In genomic region chr6:13709698-13710551, GRCh38 we compare ENCODE assay signal across 8 cellular contexts. TPM values are rescaled to one million over a fixed set of nuclear protein-coding genes. Genes with fewer than 3 reads are reported as not detected.
A peak's percentile ranks its signal among the peaks of the same experiment; 100 is the strongest.
DNase-seq lines count a peak whose midpoint lies in the region; ATAC-seq and TF ChIP-seq lines count a peak whose summit lies in the region.

No MANE protein-coding gene starts in this region.

- H3K27me3 ChIP-seq in AG04450 (ENCODE audit: control insufficient read depth, insufficient read depth, low read length) = no peaks in the 10 kb centered on the region
- no peaks in the 10 kb centered on the region for H3K27me3 ChIP-seq in GM23248 (replicated peaks; ENCODE audit: insufficient read depth)
- H3K27me3 ChIP-seq in endocrine pancreas (ENCODE audit: control insufficient read depth, insufficient read depth, low read length) = no peaks in the 10 kb centered on the region
- no peaks in the 10 kb centered on the region for H3K27me3 ChIP-seq in neural cell (ENCODE audit: insufficient read depth, low read depth, low read length)

- H3K4me1 ChIP-seq in GM23248 (ENCODE audit: insufficient read depth) (peaks cover 24% of the 10 kb centered on the region), endocrine pancreas (ENCODE audit: control insufficient read depth, insufficient read depth, low read length) (peaks cover 12% of the 10 kb centered on the region)

- H3K9ac ChIP-seq in GM23248 (peak overlapping the region; percentile 92), endocrine pancreas (ENCODE audit: control insufficient read depth, insufficient read depth, low read length) (peak overlapping the region; percentile 79), neural cell (ENCODE audit: low read length) (peak overlapping the region; percentile 85)

- H2AFZ ChIP-seq in GM23248 = peak overlapping the region; percentile 68
- peak overlapping the region; percentile 6 for H2AFZ ChIP-seq in neural cell (ENCODE audit: low read depth, low read length)

- TF ChIP-seq CTCF in AG04450 (IDR thresholded peaks at IDR 0.05; ENCODE audit: low read depth, low read length) (no peak), neural cell (IDR thresholded peaks at IDR 0.05; ENCODE audit: poor library complexity, severe bottlenecking) (no peak)

- TF ChIP-seq EP300 in neural cell (conservative IDR thresholded peaks at IDR 0.05; ENCODE audit: poor library complexity, severe bottlenecking) = no peak

- peaks cover 60% of the 10 kb centered on the region for H3K79me2 ChIP-seq in GM23248 (ENCODE audit: insufficient read depth)
- peaks cover 57% of the 10 kb centered on the region for H3K79me2 ChIP-seq in neural cell (replicated peaks; ENCODE audit: insufficient read depth, low read length)

- H3K4me2 ChIP-seq in GM23248 (ENCODE audit: unreplicated experiment) (peak overlapping the region; percentile 89), neural cell (ENCODE audit: low read length) (peak overlapping the region; percentile 90)

- H3K9me3 ChIP-seq in AG04450 (ENCODE audit: control insufficient read depth, insufficient read depth, low read length) (peaks cover 2% of the 10 kb centered on the region; the same call in 1 of the 2 replicates), GM23248 (ENCODE audit: low read depth) (no peaks in the 10 kb centered on the region), endocrine pancreas (ENCODE audit: control insufficient read depth, low read length) (no peaks in the 10 kb centered on the region), neural cell (ENCODE audit: low read length) (no peaks in the 10 kb centered on the region)

- H3K4me3 ChIP-seq in AG04450 (ENCODE audit: low read depth, low read length) (peak overlapping the region; percentile 78), GM23248 (peak overlapping the region; percentile 99), endocrine pancreas (ENCODE audit: control insufficient read depth, insufficient read depth, low read length) (peak overlapping the region; percentile 88), neural cell (ENCODE audit: low read length) (peak overlapping the region; percentile 93)

- DNase-seq in AG04450 (ENCODE audit: low read depth, low spot score) (no peak), GM23248 (peak; percentile 59), SK-MEL-5 (ENCODE audit: low read depth, low spot score) (peak; percentile 50), AG20443 (ENCODE audit: low spot score) (no peak)
- DNase-seq in stimulated activated CD4-positive, alpha-beta T cell treated with anti-CD3 and anti-CD28 coated beads, Interleukin-2, amount 100 ng/mL, for 48 hours = no peak

- POLR2A ChIA-PET in AG04450 (lab: Yijun Ruan, JAX) = interaction anchor here (0.6 to 1.1 kb wide), 3 partner anchors 95 to 135 kb away, joined by 3 read pairs; partner anchors contain the start of genes NOL7 and SIRT5

- ATAC-seq in GM21360 (IDR thresholded peaks at IDR 0.05; ENCODE audit: unreplicated experiment) = no peak

- in situ Hi-C loops in GM23248 (cut with MboI) (no loop called here), SK-MEL-5 (cut with HindIII; ENCODE audit: low pct_unique_long_range_greater_than_20kb, low sequenced_read_pairs) (no loop called here)

- no peak for TF ChIP-seq RAD21 in neural cell (conservative IDR thresholded peaks at IDR 0.05)

- WGBS in GM23248 (ENCODE audit: low coverage in 1 of 2, low lambda C conversion rate in 2 of 2, missing lambda C conversion rate in 2 of 2), 2 experiments = 1 to 2% methylated on average over 10 of the region's 10 CpGs

- H3F3A ChIP-seq in GM23248 (ENCODE audit: insufficient read depth) (peaks cover 30% of the 10 kb centered on the region), neural cell (ENCODE audit: insufficient read depth, low read length, poor library complexity, severe bottlenecking) (no peaks in the 10 kb centered on the region)

- CTCF ChIA-PET in AG04450 (lab: Charles Lee) = interaction anchor here (0.6 to 2.9 kb wide), 7 partner anchors 9 to 289 kb away, joined by 3 to 14 read pairs (median 4); no protein-coding TSS in a partner anchor

- H3K27ac ChIP-seq in AG04450 (ENCODE audit: low read depth, low read length) (no peak overlapping the region), GM23248 (peak overlapping the region; percentile 77), neural cell (ENCODE audit: low read length) (peak overlapping the region; percentile 82)

- H3K9me2 ChIP-seq in GM23248 (ENCODE audit: insufficient read depth) (no peaks in the 10 kb centered on the region), neural cell (ENCODE audit: insufficient read depth, low read length) (no peaks in the 10 kb centered on the region)

- H4K20me1 ChIP-seq in GM23248 (ENCODE audit: insufficient read depth) (no peaks in the 10 kb centered on the region; the same call in 1 of the 2 replicates), neural cell (ENCODE audit: insufficient read depth) (peaks cover 4% of the 10 kb centered on the region)

- H3K36me3 ChIP-seq in GM23248 (ENCODE audit: low read depth) = no peaks in the 10 kb centered on the region
- H3K36me3 ChIP-seq in endocrine pancreas (ENCODE audit: control insufficient read depth, insufficient read depth, low read length) = no peaks in the 10 kb centered on the region
- H3K36me3 ChIP-seq in neural cell (ENCODE audit: insufficient read depth, low read length) = no peaks in the 10 kb centered on the region

TF ChIP-seq in neural cell, 6 proteins besides CTCF, POLR2A, EP300 and RAD21:
- TF ChIP-seq REST (IDR thresholded peaks at IDR 0.05; ENCODE audit: borderline replicate concordance) (peak; percentile 20), EZH2 (IDR thresholded peaks at IDR 0.05; ENCODE audit: borderline replicate concordance, insufficient read depth, low read length, poor library complexity, severe bottlenecking) (no peak)

RNA-seq across cellular contexts. Expression of gene RANBP9, which starts 1.7 kb away (rescaled TPM):
- polyA plus RNA-seq in AG04450 (2011; rRNA removed) (37.7 and 38.2 TPM in 2 replicates), GM23248 (2016; fragmentation: Nextera tagmentation; extraction: Ambion mirVana) (8.0 and 8.8 TPM in 2 replicates), neural cell (51.7 and 52.2 TPM in 2 replicates)
- polyA minus RNA-seq in AG04450 (2011; rRNA and poly(A)+ RNA removed) = 25.0 and 38.6 TPM in 2 replicates
- 28.3 and 29.8 TPM in 2 replicates for total RNA-seq in GM23248 (2014; rRNA removed; shearing (Covaris generic))
- 27.2 and 30.7 TPM in 2 replicates for total RNA-seq in SK-MEL-5 (2014; rRNA removed; shearing (Covaris generic))
- 45.1 and 61.2 TPM in 2 replicates for polyA plus RNA-seq in SK-MEL-5 (2015; cell fraction: cytosol; rRNA removed)
- polyA plus RNA-seq in SK-MEL-5 (2015; cell fraction: nucleus; rRNA removed) = 40.6 and 41.7 TPM in 2 replicates
- polyA minus RNA-seq in neural cell = 83.8 and 98.9 TPM in 2 replicates

Comparison
In these comparisons a context has a peak if more than half of its experiments do, and no peak if none do; other contexts are left out.
1. DNase-seq: peak in GM23248 (single experiment) and SK-MEL-5 (single experiment); none in AG04450 (single experiment), AG20443 (single experiment) and stimulated activated CD4-positive, alpha-beta T cell treated with anti-CD3 and anti-CD28 coated beads, Interleukin-2, amount 100 ng/mL, for 48 hours (0 of 2).
2. Peak in every context shown above with its lines, with median percentiles within 50 percentile points of each other: H3K4me3 ChIP-seq and H3K9ac ChIP-seq.